Comparison of ENCODE assay signal across 8 cellular contexts in genomic region chr19:14090509-14091085, GRCh38. TPM values are rescaled to one million over a fixed set of nuclear protein-coding genes. Genes with fewer than 3 reads are reported as not detected.
DNase-seq lines count a peak whose midpoint lies in the region; ATAC-seq, FAIRE-seq and TF ChIP-seq lines count a peak whose summit lies in the region.

Gene SAMD1 (minus strand): TSS chr19:14090751.

- peaks cover 11 to 21% (median 15%) of the 10 kb centered on the region in 11 experiments for H3K9me3 ChIP-seq in BLaER1 treated with 17β-estradiol and CSF1 and Interleukin-3, amounts not matched to agents 10 nM and 100 nM (replicated peaks in 1 of 11)
- peaks cover 0 to 8% (median 0%) of the 10 kb centered on the region in 3 experiments for H3K9me3 ChIP-seq in naive thymus-derived CD4-positive, alpha-beta T cell (ENCODE audit: control insufficient read depth in 2 of 3, low read length in 3 of 3)

- FAIRE-seq in RCC 7860 (lab: Jason Lieb, UNC) = no peak

- POLR2A ChIA-PET in naive thymus-derived CD4-positive, alpha-beta T cell (lab: Charles Lee) = interaction anchor here (1.0 to 2.1 kb wide), 9 partner anchors 9 to 209 kb away, joined by 4 to 11 read pairs (median 5); partner anchors contain the start of genes ASF1B, IL27RA and PRKACA

- intact Hi-C loops in naive thymus-derived CD4-positive, alpha-beta T cell (cut with micrococcal nuclease) = loop anchor here (1.0 to 2.0 kb wide), 9 partner anchors 9 to 482 kb away; partner anchors contain the start of genes ASF1B (in 2 of the 2), PRKACA (in 2 of the 2), DCAF15 (in 1 of the 2) and MISP3 (in 1 of the 2)

- H3K4me3 ChIP-seq in BLaER1 treated with 17β-estradiol and CSF1 and Interleukin-3, amounts not matched to agents 10 nM and 100 nM = peak within 1 kb of the TSS; percentile 68 to 88 (median 79)
- peak within 1 kb of the TSS; percentile 70 for H3K4me3 ChIP-seq in fibroblast of mammary gland (ENCODE audit: control insufficient read depth, low read depth, low read length)
- H3K4me3 ChIP-seq in naive thymus-derived CD4-positive, alpha-beta T cell (ENCODE audit: low read length) = peak within 1 kb of the TSS; percentile 99

- no peaks in the 10 kb centered on the region for H3K27me3 ChIP-seq in BLaER1 treated with 17β-estradiol and CSF1 and Interleukin-3, amounts not matched to agents 10 nM and 100 nM
- H3K27me3 ChIP-seq in naive thymus-derived CD4-positive, alpha-beta T cell (ENCODE audit: control insufficient read depth in 2 of 2, insufficient read depth in 2 of 2, low read length in 2 of 2) = no peaks in the 10 kb centered on the region

- peak within 1 kb of the TSS; percentile 77 to 92 (median 86) for H3K9ac ChIP-seq in BLaER1 treated with 17β-estradiol and CSF1 and Interleukin-3, amounts not matched to agents 10 nM and 100 nM

- H3K9me3 Mint-ChIP-seq in activated T-helper 17 cell treated with anti-CD3 and anti-CD28 coated beads, Interleukin-2, amount 50 U/mL, for 72 hours = no peaks in the 10 kb centered on the region
- H3K9me3 Mint-ChIP-seq in naive thymus-derived CD4-positive, alpha-beta T cell = peaks cover 0 to 13% (median 3%) of the 10 kb centered on the region in 11 donors

- peak within 1 kb of the TSS; percentile 91 for H3K4me3 Mint-ChIP-seq in activated T-helper 17 cell treated with anti-CD3 and anti-CD28 coated beads, Interleukin-2, amount 50 U/mL, for 72 hours
- H3K4me3 Mint-ChIP-seq in naive thymus-derived CD4-positive, alpha-beta T cell = peak within 1 kb of the TSS; percentile 81 to 100 (median 98)

- DNase-seq in HT1080 (ENCODE audit: low read depth) = no peak
- peak; percentile 60 for DNase-seq in RCC 7860 (ENCODE audit: low spot score)
- DNase-seq in fibroblast of mammary gland (ENCODE audit: low read depth) = peak; percentile 80
- DNase-seq in naive thymus-derived CD4-positive, alpha-beta T cell = peak; percentile 60 to 88 (median 79)
- peak; percentile 77 to 91 for DNase-seq in stimulated activated CD8-positive, alpha-beta memory T cell treated with anti-CD3 and anti-CD28 coated beads, Interleukin-7, amount 100 ng/mL, for 4 hours (ENCODE audit: low read depth in 2 of 2)

- CTCF ChIA-PET in naive thymus-derived CD4-positive, alpha-beta T cell (lab: Charles Lee) = interaction anchor here (1.0 to 1.4 kb wide), 2 partner anchors 9 to 46 kb away, joined by 6 to 7 read pairs; partner anchors contain the start of gene ASF1B

- H4K20me1 ChIP-seq in BLaER1 treated with 17β-estradiol and CSF1 and Interleukin-3, amounts not matched to agents 10 nM and 100 nM = peaks cover 9 to 32% (median 20%) of the 10 kb centered on the region in 11 experiments; a peak in 19 of 22 replicates

- no peaks in the 10 kb centered on the region for H3K27me3 Mint-ChIP-seq in activated T-helper 17 cell treated with anti-CD3 and anti-CD28 coated beads, Interleukin-2, amount 50 U/mL, for 72 hours
- H3K27me3 Mint-ChIP-seq in naive thymus-derived CD4-positive, alpha-beta T cell = no peaks in the 10 kb centered on the region

- H3K27ac ChIP-seq in BLaER1 treated with 17β-estradiol and CSF1 and Interleukin-3, amounts not matched to agents 10 nM and 100 nM = peak within 1 kb of the TSS; percentile 77 to 91 (median 86)
- peak within 1 kb of the TSS; percentile 89 for H3K27ac ChIP-seq in naive thymus-derived CD4-positive, alpha-beta T cell (ENCODE audit: low read depth, low read length)

- H3K36me3 ChIP-seq in BLaER1 treated with 17β-estradiol and CSF1 and Interleukin-3, amounts not matched to agents 10 nM and 100 nM = peaks cover 32 to 62% (median 56%) of the 10 kb centered on the region in 11 experiments
- peaks cover 0 to 14% (median 0%) of the 10 kb centered on the region in 3 experiments for H3K36me3 ChIP-seq in naive thymus-derived CD4-positive, alpha-beta T cell (ENCODE audit: control insufficient read depth in 2 of 3, insufficient read depth in 3 of 3, low read length in 3 of 3)

- H3K27ac Mint-ChIP-seq in activated T-helper 17 cell treated with anti-CD3 and anti-CD28 coated beads, Interleukin-2, amount 50 U/mL, for 72 hours = peak within 1 kb of the TSS; percentile 93
- H3K27ac Mint-ChIP-seq in naive thymus-derived CD4-positive, alpha-beta T cell = peak within 1 kb of the TSS; percentile 89 to 100 (median 98)

- ATAC-seq in GM19463 (IDR thresholded peaks at IDR 0.05; ENCODE audit: unreplicated experiment) = peak; percentile 39
- peak; percentile 62 for ATAC-seq in activated T-helper 17 cell treated with anti-CD3 and anti-CD28 coated beads, Interleukin-2, amount 50 U/mL, for 72 hours (replicated peaks)
- ATAC-seq in naive thymus-derived CD4-positive, alpha-beta T cell = peak; percentile 78

- H3K36me3 Mint-ChIP-seq in activated T-helper 17 cell treated with anti-CD3 and anti-CD28 coated beads, Interleukin-2, amount 50 U/mL, for 72 hours (ENCODE audit: low read depth) = peaks cover 36% of the 10 kb centered on the region
- peaks cover 4 to 28% (median 7%) of the 10 kb centered on the region in 5 donors for H3K36me3 Mint-ChIP-seq in naive thymus-derived CD4-positive, alpha-beta T cell

- peaks cover 17% of the 10 kb centered on the region for H3K4me1 Mint-ChIP-seq in activated T-helper 17 cell treated with anti-CD3 and anti-CD28 coated beads, Interleukin-2, amount 50 U/mL, for 72 hours
- peaks cover 13 to 21% (median 18%) of the 10 kb centered on the region in 7 donors for H3K4me1 Mint-ChIP-seq in naive thymus-derived CD4-positive, alpha-beta T cell

- H3K4me2 ChIP-seq in BLaER1 treated with 17β-estradiol and CSF1 and Interleukin-3, amounts not matched to agents 10 nM and 100 nM = peak within 1 kb of the TSS; percentile 87 to 97 (median 95)

- peaks cover 22 to 35% (median 26%) of the 10 kb centered on the region in 10 experiments for H3K4me1 ChIP-seq in BLaER1 treated with 17β-estradiol and CSF1 and Interleukin-3, amounts not matched to agents 10 nM and 100 nM
- H3K4me1 ChIP-seq in naive thymus-derived CD4-positive, alpha-beta T cell (ENCODE audit: control insufficient read depth in 2 of 2, insufficient read depth in 2 of 2, low read length in 2 of 2) = peaks cover 8 to 10% of the 10 kb centered on the region in 2 donors

- TF ChIP-seq CTCF in fibroblast of mammary gland (conservative IDR thresholded peaks at IDR 0.05; ENCODE audit: control insufficient read depth, insufficient read depth, low read depth, low read length) = no peak

RNA-seq across cellular contexts. Expression of gene SAMD1, which starts in this region (rescaled TPM):
- total RNA-seq in HT1080 (2014; rRNA removed; shearing (Covaris generic)) = 67.3 and 74.3 TPM in 2 replicates
- 32.4 and 40.7 TPM in 2 replicates for polyA plus RNA-seq in HT1080 (2015; cell fraction: cytosol; rRNA removed)
- 33.9 and 40.2 TPM in 2 replicates for polyA plus RNA-seq in HT1080 (2015; cell fraction: nucleus; rRNA removed)
- 10 to 100 TPM; 62.1 to 77.5 TPM for total RNA-seq in activated T-helper 17 cell treated with anti-CD3 and anti-CD28 coated beads, Interleukin-2, amount 50 U/mL, for 72 hours
- total RNA-seq in naive thymus-derived CD4-positive, alpha-beta T cell = 10 to 100 TPM; 32.6 to 87.3 (median 62.5) TPM
- 1 to 10 TPM; 3.0 to 4.0 TPM for polyA plus RNA-seq in naive thymus-derived CD4-positive, alpha-beta T cell
